11 cellular contexts compared by ENCODE assay signal in genomic region chr21:28269173-28269572, GRCh38.
DNase-seq lines count a peak whose midpoint lies in the region; ATAC-seq and TF ChIP-seq lines count a peak whose summit lies in the region.
"Had no signal": no experiment of that assay in that cellular context is flagged by ENCODE, and none has a peak within 500 bp of the region (broad histone marks: within the 10 kb centered on the region; RNA-seq: fewer than 3 reads in every experiment).

No MANE protein-coding gene starts in this region.

- H3F3A ChIP-seq in smooth muscle cell (ENCODE audit: low read depth) = peaks cover 4% of the 10 kb centered on the region

- H3K79me2 ChIP-seq in hepatocyte (no peaks in the 10 kb centered on the region), smooth muscle cell (ENCODE audit: low read depth) (no peaks in the 10 kb centered on the region)

- H3K4me2 ChIP-seq in hepatocyte (no peak overlapping the region), smooth muscle cell (peak overlapping the region; percentile 48)

- H3K27ac ChIP-seq in hepatocyte (peak overlapping the region; percentile 38), smooth muscle cell (ENCODE audit: low read depth) (peak overlapping the region; percentile 37)

- H3K27me3 ChIP-seq in hepatocyte (no peaks in the 10 kb centered on the region), smooth muscle cell (ENCODE audit: low read depth) (no peaks in the 10 kb centered on the region)

- no peak overlapping the region for H3K9ac ChIP-seq in smooth muscle cell (ENCODE audit: low read depth)

- H3K9me2 ChIP-seq in hepatocyte (replicated peaks; ENCODE audit: insufficient read depth) = no peaks in the 10 kb centered on the region

- DNase-seq in CMK (ENCODE audit: low read depth) (peak; percentile 27), hepatocyte (ENCODE audit: low spot score) (no peak), smooth muscle cell (lab: John Stamatoyannopoulos, UW; ENCODE audit: unreplicated experiment) (no peak), AG08396 (ENCODE audit: low spot score) (no peak), DMS114 treated with DMSO at 0.1 percent for 48 hours (lab: John Stamatoyannopoulos, UW; ENCODE audit: unreplicated experiment) (no peak), NCI-H510A (lab: John Stamatoyannopoulos, UW) (no peak)
- DNase-seq: Caco-2; CD8-positive, alpha-beta T cell; DMS53 had no signal

- H3K4me1 ChIP-seq in hepatocyte (ENCODE audit: insufficient read depth) = peaks cover 10% of the 10 kb centered on the region
- H3K4me1 ChIP-seq in smooth muscle cell (ENCODE audit: low read depth) = peaks cover 5% of the 10 kb centered on the region
- H3K4me1 ChIP-seq: Caco-2, HAP-1 had no signal

- H3K4me3 ChIP-seq in hepatocyte (no peak overlapping the region), smooth muscle cell (no peak overlapping the region)
- H3K4me3 ChIP-seq: HAP-1 had no signal

- H2AFZ ChIP-seq in hepatocyte (no peak overlapping the region), smooth muscle cell (ENCODE audit: low read depth) (no peak overlapping the region)

- no peak; the same call in 2 of the 3 replicates for ATAC-seq in SK-N-SH treated with all-trans-retinoic acid at 6 μM for 48 hours
- ATAC-seq: CD8-positive, alpha-beta T cell had no signal

- H4K20me1 ChIP-seq in hepatocyte (ENCODE audit: insufficient read depth, poor library complexity, severe bottlenecking) = no peaks in the 10 kb centered on the region
- H4K20me1 ChIP-seq in smooth muscle cell (ENCODE audit: low read depth) = no peaks in the 10 kb centered on the region

- no peak for TF ChIP-seq CTCF in hepatocyte (IDR thresholded peaks at IDR 0.05; ENCODE audit: poor library complexity)
- TF ChIP-seq CTCF in smooth muscle cell (IDR thresholded peaks at IDR 0.05; ENCODE audit: borderline replicate concordance, insufficient read depth, poor library complexity, severe bottlenecking) = no peak

- H3K9me3 ChIP-seq in hepatocyte (ENCODE audit: low read depth) (no peaks in the 10 kb centered on the region), smooth muscle cell (replicated peaks; ENCODE audit: low read depth) (no peaks in the 10 kb centered on the region)
- H3K9me3 ChIP-seq: Caco-2, HAP-1 had no signal

- no peaks in the 10 kb centered on the region for H3K36me3 ChIP-seq in hepatocyte (replicated peaks; ENCODE audit: insufficient read depth, low read depth)
- H3K36me3 ChIP-seq in smooth muscle cell (ENCODE audit: low read depth) = no peaks in the 10 kb centered on the region
- H3K36me3 ChIP-seq: HAP-1 had no signal

TF ChIP-seq in SK-N-SH treated with all-trans-retinoic acid at 6 μM for 48 hours, 23 proteins besides CTCF, POLR2A, EP300 and RAD21 (continues in another document):
- TF ChIP-seq GLIS3 (CRISPR knock-in tag; IDR thresholded peaks at IDR 0.05) = peak; percentile 94; the same call in 1 of the 2 replicates
- TF ChIP-seq, protein P1, sequence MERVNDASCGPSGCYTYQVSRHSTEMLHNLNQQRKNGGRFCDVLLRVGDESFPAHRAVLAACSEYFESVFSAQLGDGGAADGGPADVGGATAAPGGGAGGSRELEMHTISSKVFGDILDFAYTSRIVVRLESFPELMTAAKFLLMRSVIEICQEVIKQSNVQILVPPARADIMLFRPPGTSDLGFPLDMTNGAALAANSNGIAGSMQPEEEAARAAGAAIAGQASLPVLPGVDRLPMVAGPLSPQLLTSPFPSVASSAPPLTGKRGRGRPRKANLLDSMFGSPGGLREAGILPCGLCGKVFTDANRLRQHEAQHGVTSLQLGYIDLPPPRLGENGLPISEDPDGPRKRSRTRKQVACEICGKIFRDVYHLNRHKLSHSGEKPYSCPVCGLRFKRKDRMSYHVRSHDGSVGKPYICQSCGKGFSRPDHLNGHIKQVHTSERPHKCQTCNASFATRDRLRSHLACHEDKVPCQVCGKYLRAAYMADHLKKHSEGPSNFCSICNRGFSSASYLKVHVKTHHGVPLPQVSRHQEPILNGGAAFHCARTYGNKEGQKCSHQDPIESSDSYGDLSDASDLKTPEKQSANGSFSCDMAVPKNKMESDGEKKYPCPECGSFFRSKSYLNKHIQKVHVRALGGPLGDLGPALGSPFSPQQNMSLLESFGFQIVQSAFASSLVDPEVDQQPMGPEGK (CRISPR knock-in tag; IDR thresholded peaks at IDR 0.05; ENCODE audit: borderline replicate concordance) = 0 out of 2 replicates have a peak, but pooled peaks have one; percentile 56
- TF ChIP-seq ZFP30 (CRISPR knock-in tag; IDR thresholded peaks at IDR 0.05) = 0 out of 2 replicates have a peak, but pooled peaks have one; percentile 51
- 0 out of 2 replicates have a peak, but pooled peaks have one; percentile 61 for TF ChIP-seq ZNF565 (CRISPR knock-in tag; conservative IDR thresholded peaks at IDR 0.05; ENCODE audit: low read depth)
- no peak for TF ChIP-seq RARB (CRISPR knock-in tag; IDR thresholded peaks at IDR 0.05)
- TF ChIP-seq TCF4 (CRISPR knock-in tag; IDR thresholded peaks at IDR 0.05; ENCODE audit: borderline replicate concordance) = peak; percentile 100
- TF ChIP-seq ZNF70 (CRISPR knock-in tag; IDR thresholded peaks at IDR 0.05) = 0 out of 2 replicates have a peak, but pooled peaks have one; percentile 24
- TF ChIP-seq SNAI2 (CRISPR knock-in tag; IDR thresholded peaks at IDR 0.05) = peak; percentile 71; the same call in 1 of the 2 replicates
- TF ChIP-seq TOX (CRISPR knock-in tag; IDR thresholded peaks at IDR 0.05; ENCODE audit: borderline replicate concordance) = no peak
- TF ChIP-seq, protein P2, sequence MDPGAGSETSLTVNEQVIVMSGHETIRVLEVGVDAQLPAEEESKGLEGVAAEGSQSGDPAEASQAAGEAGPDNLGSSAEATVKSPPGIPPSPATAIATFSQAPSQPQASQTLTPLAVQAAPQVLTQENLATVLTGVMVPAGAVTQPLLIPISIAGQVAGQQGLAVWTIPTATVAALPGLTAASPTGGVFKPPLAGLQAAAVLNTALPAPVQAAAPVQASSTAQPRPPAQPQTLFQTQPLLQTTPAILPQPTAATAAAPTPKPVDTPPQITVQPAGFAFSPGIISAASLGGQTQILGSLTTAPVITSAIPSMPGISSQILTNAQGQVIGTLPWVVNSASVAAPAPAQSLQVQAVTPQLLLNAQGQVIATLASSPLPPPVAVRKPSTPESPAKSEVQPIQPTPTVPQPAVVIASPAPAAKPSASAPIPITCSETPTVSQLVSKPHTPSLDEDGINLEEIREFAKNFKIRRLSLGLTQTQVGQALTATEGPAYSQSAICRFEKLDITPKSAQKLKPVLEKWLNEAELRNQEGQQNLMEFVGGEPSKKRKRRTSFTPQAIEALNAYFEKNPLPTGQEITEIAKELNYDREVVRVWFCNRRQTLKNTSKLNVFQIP (CRISPR knock-in tag; IDR thresholded peaks at IDR 0.05; ENCODE audit: borderline replicate concordance, low read depth) = no peak
- TF ChIP-seq ZNF8 (CRISPR knock-in tag; IDR thresholded peaks at IDR 0.05) = no peak; the same call in 1 of the 2 replicates
- TF ChIP-seq ARNTL (CRISPR knock-in tag; IDR thresholded peaks at IDR 0.05; ENCODE audit: borderline replicate concordance, low read depth) = 0 out of 2 replicates have a peak, but pooled peaks have one; percentile 30
- TF ChIP-seq ESRRG (CRISPR knock-in tag; IDR thresholded peaks at IDR 0.05) = peak; percentile 86; the same call in 1 of the 2 replicates
- TF ChIP-seq OSR1 (CRISPR knock-in tag; IDR thresholded peaks at IDR 0.05) = no peak
- TF ChIP-seq CSDC2 (CRISPR knock-in tag; IDR thresholded peaks at IDR 0.05) = peak; percentile 64; the same call in 1 of the 2 replicates
- TF ChIP-seq PPARA (CRISPR knock-in tag; IDR thresholded peaks at IDR 0.05; ENCODE audit: borderline replicate concordance) = peak; percentile 82; the same call in 1 of the 2 replicates
- TF ChIP-seq CREB5 (CRISPR knock-in tag; IDR thresholded peaks at IDR 0.05; ENCODE audit: low read depth) = peak; percentile 90
- peak; percentile 100 for TF ChIP-seq TSHZ2 (CRISPR knock-in tag; IDR thresholded peaks at IDR 0.05)
